In genomic region chr5:55071413-55071812, GRCh38 we compare ENCODE assay signal across 22 cellular contexts. TPM values are rescaled to one million over a fixed set of nuclear protein-coding genes. Genes with fewer than 3 reads are reported as not detected.
"Had no signal": no experiment of that assay in that cellular context is flagged by ENCODE, and none has a peak within 500 bp of the region (broad histone marks: within the 10 kb centered on the region; RNA-seq: fewer than 3 reads in every experiment).

No MANE protein-coding gene starts in this region.

- DNase-seq: activated CD4-positive, alpha-beta T cell treated with anti-CD3 and anti-CD28 coated beads for 36 hours; activated CD8-positive, alpha-beta memory T cell treated with anti-CD3 and anti-CD28 coated beads for 24 hours; activated gamma-delta T cell; caudate nucleus; foreskin fibroblast; hypothalamus; immature natural killer cell; kidney glomerular epithelial cell; left ventricle myocardium superior; naive thymus-derived CD8-positive, alpha-beta T cell; nucleus accumbens; posterior cingulate gyrus; sigmoid colon; stimulated activated naive CD4-positive, alpha-beta T cell; upper lobe of right lung had no signal

- H3K4me1 ChIP-seq: sigmoid colon, upper lobe of right lung had no signal

- H3K4me3 Mint-ChIP-seq: activated CD4-positive, alpha-beta T cell treated with anti-CD3 and anti-CD28 coated beads for 36 hours; brain; memory B cell had no signal

- H3K4me3 ChIP-seq: sigmoid colon, upper lobe of right lung had no signal

- H3K27me3 ChIP-seq: sigmoid colon, upper lobe of right lung had no signal

- H3K36me3 Mint-ChIP-seq: brain; immature natural killer cell; memory B cell; naive thymus-derived CD8-positive, alpha-beta T cell had no signal

- H3K4me1 Mint-ChIP-seq: brain, memory B cell had no signal

- H3K27me3 Mint-ChIP-seq: activated naive CD8-positive, alpha-beta T cell; naive thymus-derived CD8-positive, alpha-beta T cell had no signal

- ATAC-seq: left ventricle myocardium superior; naive thymus-derived CD8-positive, alpha-beta T cell; upper lobe of right lung had no signal

- H3K27ac ChIP-seq: epithelial cell of prostate, sigmoid colon, upper lobe of right lung had no signal

- H3K27ac Mint-ChIP-seq: activated CD4-positive, alpha-beta T cell treated with anti-CD3 and anti-CD28 coated beads for 36 hours; brain; memory B cell had no signal

- H3K9me3 Mint-ChIP-seq: immature natural killer cell; memory B cell; naive thymus-derived CD8-positive, alpha-beta T cell had no signal

- H3K36me3 ChIP-seq: sigmoid colon, upper lobe of right lung had no signal

- H3K9me3 ChIP-seq: sigmoid colon, upper lobe of right lung had no signal

RNA-seq across cellular contexts. Expression of gene GZMA, which starts 31.0 kb away (rescaled TPM):
- total RNA-seq: renal cortical epithelial cell, SK-MEL-5 had no signal

RNA-seq across cellular contexts. Expression of gene GZMK, which starts 47.4 kb away (rescaled TPM):
- total RNA-seq: activated CD4-positive, alpha-beta T cell treated with anti-CD3 and anti-CD28 coated beads for 36 hours; dermis microvascular lymphatic vessel endothelial cell; renal cortical epithelial cell; SK-MEL-5 had no signal
